12 cellular contexts compared by ENCODE assay signal in genomic region chr10:3398825-3399646, GRCh38.
DNase-seq lines count a peak whose midpoint lies in the region; ATAC-seq and TF ChIP-seq lines count a peak whose summit lies in the region.
"Had no signal": no experiment of that assay in that cellular context is flagged by ENCODE, and none has a peak within 500 bp of the region (broad histone marks: within the 10 kb centered on the region; RNA-seq: fewer than 3 reads in every experiment).

No MANE protein-coding gene starts in this region.

- no peak overlapping the region for H3K9ac ChIP-seq in BLaER1
- H3K9ac ChIP-seq: KMS-11 had no signal

- H3K36me3 ChIP-seq in BLaER1: no peaks in the 10 kb centered on the region

- no peak overlapping the region for H3K27ac ChIP-seq in BLaER1
- H3K27ac ChIP-seq: KMS-11 had no signal

- H3K9me3 Mint-ChIP-seq in glutamatergic neuron (ENCODE audit: unreplicated experiment) (peaks cover 5% of the 10 kb centered on the region), neural crest cell (peaks cover 2% of the 10 kb centered on the region), T-cell (peaks cover 0 to 6% (median 0%) of the 10 kb centered on the region in 3 donors)

- H3K27me3 ChIP-seq in BLaER1: no peaks in the 10 kb centered on the region

- H3K4me3 Mint-ChIP-seq in glutamatergic neuron (ENCODE audit: unreplicated experiment): no peak overlapping the region
- H3K4me3 Mint-ChIP-seq in neural crest cell: peak overlapping the region; percentile 85
- H3K4me3 Mint-ChIP-seq in T-cell: no peak overlapping the region
- H3K4me3 Mint-ChIP-seq: CD14-positive monocyte, memory B cell had no signal

- H3K4me1 Mint-ChIP-seq in glutamatergic neuron (ENCODE audit: low read depth, unreplicated experiment) (peaks cover 17% of the 10 kb centered on the region), neural crest cell (peaks cover 68% of the 10 kb centered on the region), T-cell (peaks cover 0 to 4% (median 0%) of the 10 kb centered on the region in 3 donors)
- H3K4me1 Mint-ChIP-seq: CD14-positive monocyte had no signal

- peaks cover 3% of the 10 kb centered on the region for H3K27me3 Mint-ChIP-seq in glutamatergic neuron (ENCODE audit: unreplicated experiment)
- H3K27me3 Mint-ChIP-seq in neural crest cell (ENCODE audit: low read depth): no peaks in the 10 kb centered on the region
- H3K27me3 Mint-ChIP-seq in T-cell: peaks cover 9 to 11% of the 10 kb centered on the region in 2 donors

- peaks cover 12% of the 10 kb centered on the region for H3K9me3 ChIP-seq in BLaER1

- CTCF ChIA-PET in T-cell (lab: Charles Lee): no interaction called here

- POLR2A ChIA-PET in T-cell (lab: Charles Lee): no interaction called here

- peak overlapping the region; percentile 38 for H3K4me2 ChIP-seq in BLaER1
- H3K4me2 ChIP-seq: KMS-11 had no signal

- no peak overlapping the region for H3K4me3 ChIP-seq in BLaER1

- ATAC-seq in GM18502 (IDR thresholded peaks at IDR 0.05; ENCODE audit: poor library complexity, unreplicated experiment): no peak
- no peak for ATAC-seq in GM21515 (IDR thresholded peaks at IDR 0.05; ENCODE audit: unreplicated experiment)
- ATAC-seq in T-cell (replicated peaks in 1 of 4): no peak

- peaks cover 50% of the 10 kb centered on the region for H3K4me1 ChIP-seq in BLaER1

- no peaks in the 10 kb centered on the region for H4K20me1 ChIP-seq in BLaER1

- no peak for TF ChIP-seq CTCF in glutamatergic neuron (IDR thresholded peaks at IDR 0.05; ENCODE audit: partially characterized antibody, unreplicated experiment)
- no peak for TF ChIP-seq CTCF in neural crest cell (conservative IDR thresholded peaks at IDR 0.05)

- H3K36me3 Mint-ChIP-seq in glutamatergic neuron (ENCODE audit: unreplicated experiment): peaks cover 7% of the 10 kb centered on the region
- no peaks in the 10 kb centered on the region for H3K36me3 Mint-ChIP-seq in neural crest cell (ENCODE audit: low read depth)
- H3K36me3 Mint-ChIP-seq in T-cell: no peaks in the 10 kb centered on the region
- H3K36me3 Mint-ChIP-seq: CD14-positive monocyte had no signal

- peak; percentile 98 for DNase-seq in RPMI7951 (ENCODE audit: low read depth)
- DNase-seq in glutamatergic neuron: no peak
- peak; percentile 52 for DNase-seq in neural crest cell (ENCODE audit: low read depth, low spot score)
- no peak for DNase-seq in T-cell
- DNase-seq in mucosa of gallbladder (ENCODE audit: low spot score): no peak
- DNase-seq: NCI-H446 had no signal

- H3K27ac Mint-ChIP-seq in glutamatergic neuron (ENCODE audit: unreplicated experiment) (peak overlapping the region; percentile 17), neural crest cell (ENCODE audit: unreplicated experiment) (peak overlapping the region; percentile 98), T-cell (no peak overlapping the region)
- H3K27ac Mint-ChIP-seq: CD14-positive monocyte, memory B cell had no signal

Comparison
In these comparisons a context has a peak if more than half of its experiments do, and no peak if none do; other contexts are left out.
1. DNase-seq: peak in RPMI7951 (single experiment) and neural crest cell (single experiment); none in glutamatergic neuron (single experiment), T-cell (0 of 34) and mucosa of gallbladder (single experiment).
2. H3K27ac Mint-ChIP-seq: peak in glutamatergic neuron (single experiment) and neural crest cell (single experiment); none in T-cell (0 of 2).